In genomic region chr5:149486726-149487635, GRCh38 we compare ENCODE assay signal across 8 cellular contexts.
A peak's percentile ranks its signal among the peaks of the same experiment; 100 is the strongest.
DNase-seq lines count a peak whose midpoint lies in the region; ATAC-seq and TF ChIP-seq lines count a peak whose summit lies in the region.

No MANE protein-coding gene starts in this region.

- TF ChIP-seq CTCF in fibroblast of pulmonary artery (IDR thresholded peaks at IDR 0.05; ENCODE audit: low read length, missing control alignments), result no peak
- no peak for TF ChIP-seq CTCF in progenitor cell of endocrine pancreas (IDR thresholded peaks at IDR 0.05; ENCODE audit: unreplicated experiment)
- no peak for TF ChIP-seq CTCF in BE2C (IDR thresholded peaks at IDR 0.05; ENCODE audit: low read depth, low read length)

- H3K27ac Mint-ChIP-seq in progenitor cell of endocrine pancreas, result peak overlapping the region; percentile 37
- H3K27ac Mint-ChIP-seq in activated T-helper 17 cell treated with anti-CD3 and anti-CD28 coated beads, Interleukin-2, amount 50 U/mL, for 72 hours, result no peak overlapping the region

- no peaks in the 10 kb centered on the region for H3K9me3 ChIP-seq in BE2C

- no peaks in the 10 kb centered on the region for H3K36me3 Mint-ChIP-seq in progenitor cell of endocrine pancreas (ENCODE audit: insufficient read depth)
- no peaks in the 10 kb centered on the region for H3K36me3 Mint-ChIP-seq in activated T-helper 17 cell treated with anti-CD3 and anti-CD28 coated beads, Interleukin-2, amount 50 U/mL, for 72 hours (ENCODE audit: low read depth)

- DNase-seq in DMS 273 treated with DMSO at 0.1 percent for 48 hours (lab: John Stamatoyannopoulos, UW), result peak; percentile 42
- DNase-seq in fibroblast of pulmonary artery (ENCODE audit: low read depth), result peak; percentile 72
- DNase-seq in progenitor cell of endocrine pancreas (ENCODE audit: low spot score, unreplicated experiment), result no peak
- DNase-seq in BE2C, result no peak
- no peak for DNase-seq in activated CD4-positive, alpha-beta T cell treated with anti-CD3 and anti-CD28 coated beads for 4 hours
- DNase-seq in nucleus accumbens (lab: John Stamatoyannopoulos, UW), result no peak

- H3K4me3 ChIP-seq in fibroblast of pulmonary artery (replicated peaks; ENCODE audit: low read depth, low read length), result no peak overlapping the region
- no peak overlapping the region for H3K4me3 ChIP-seq in BE2C (ENCODE audit: low read depth, low read length)

- no peaks in the 10 kb centered on the region for H3K27me3 Mint-ChIP-seq in progenitor cell of endocrine pancreas
- peaks cover 2% of the 10 kb centered on the region for H3K27me3 Mint-ChIP-seq in activated T-helper 17 cell treated with anti-CD3 and anti-CD28 coated beads, Interleukin-2, amount 50 U/mL, for 72 hours

- peaks cover 7% of the 10 kb centered on the region for H3K27me3 ChIP-seq in BE2C

- peak; percentile 50 for ATAC-seq in SK-N-SH treated with all-trans-retinoic acid at 6 μM for 48 hours
- no peak for ATAC-seq in activated T-helper 17 cell treated with anti-CD3 and anti-CD28 coated beads, Interleukin-2, amount 50 U/mL, for 72 hours (replicated peaks)

- H3K36me3 ChIP-seq in BE2C, result no peaks in the 10 kb centered on the region

- no peak overlapping the region for H3K4me3 Mint-ChIP-seq in progenitor cell of endocrine pancreas (ENCODE audit: low read depth)
- no peak overlapping the region for H3K4me3 Mint-ChIP-seq in activated T-helper 17 cell treated with anti-CD3 and anti-CD28 coated beads, Interleukin-2, amount 50 U/mL, for 72 hours

- H3K4me1 Mint-ChIP-seq in progenitor cell of endocrine pancreas (ENCODE audit: low read depth), result peaks cover 8% of the 10 kb centered on the region
- H3K4me1 Mint-ChIP-seq in activated T-helper 17 cell treated with anti-CD3 and anti-CD28 coated beads, Interleukin-2, amount 50 U/mL, for 72 hours, result peaks cover 6% of the 10 kb centered on the region

- H3K9me3 Mint-ChIP-seq in progenitor cell of endocrine pancreas (ENCODE audit: low read depth), result no peaks in the 10 kb centered on the region
- no peaks in the 10 kb centered on the region for H3K9me3 Mint-ChIP-seq in activated T-helper 17 cell treated with anti-CD3 and anti-CD28 coated beads, Interleukin-2, amount 50 U/mL, for 72 hours

- peaks cover 4% of the 10 kb centered on the region; the same call in 1 of the 2 replicates for H3K4me1 ChIP-seq in BE2C

TF ChIP-seq in SK-N-SH treated with all-trans-retinoic acid at 6 μM for 48 hours, 23 proteins besides CTCF, POLR2A, EP300 and RAD21:
- TF ChIP-seq, protein P1, sequence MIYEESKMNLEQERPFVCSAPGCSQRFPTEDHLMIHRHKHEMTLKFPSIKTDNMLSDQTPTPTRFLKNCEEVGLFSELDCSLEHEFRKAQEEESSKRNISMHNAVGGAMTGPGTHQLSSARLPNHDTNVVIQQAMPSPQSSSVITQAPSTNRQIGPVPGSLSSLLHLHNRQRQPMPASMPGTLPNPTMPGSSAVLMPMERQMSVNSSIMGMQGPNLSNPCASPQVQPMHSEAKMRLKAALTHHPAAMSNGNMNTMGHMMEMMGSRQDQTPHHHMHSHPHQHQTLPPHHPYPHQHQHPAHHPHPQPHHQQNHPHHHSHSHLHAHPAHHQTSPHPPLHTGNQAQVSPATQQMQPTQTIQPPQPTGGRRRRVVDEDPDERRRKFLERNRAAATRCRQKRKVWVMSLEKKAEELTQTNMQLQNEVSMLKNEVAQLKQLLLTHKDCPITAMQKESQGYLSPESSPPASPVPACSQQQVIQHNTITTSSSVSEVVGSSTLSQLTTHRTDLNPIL (CRISPR knock-in tag; IDR thresholded peaks at IDR 0.05; ENCODE audit: low read depth), result no peak
- TF ChIP-seq OSR1 (CRISPR knock-in tag; IDR thresholded peaks at IDR 0.05) (no peak), ISL1 (CRISPR knock-in tag; IDR thresholded peaks at IDR 0.05) (no peak), RARB (CRISPR knock-in tag; IDR thresholded peaks at IDR 0.05) (no peak), SNAI2 (CRISPR knock-in tag; IDR thresholded peaks at IDR 0.05) (no peak), PPARA (CRISPR knock-in tag; IDR thresholded peaks at IDR 0.05; ENCODE audit: borderline replicate concordance) (no peak), ZNF565 (CRISPR knock-in tag; conservative IDR thresholded peaks at IDR 0.05; ENCODE audit: low read depth) (no peak), ZNF8 (CRISPR knock-in tag; IDR thresholded peaks at IDR 0.05) (no peak), ZNF70 (CRISPR knock-in tag; IDR thresholded peaks at IDR 0.05) (no peak), ARNTL (CRISPR knock-in tag; IDR thresholded peaks at IDR 0.05; ENCODE audit: borderline replicate concordance, low read depth) (no peak), TOX (CRISPR knock-in tag; IDR thresholded peaks at IDR 0.05; ENCODE audit: borderline replicate concordance) (no peak), CSDC2 (CRISPR knock-in tag; IDR thresholded peaks at IDR 0.05) (no peak), ZFP3 (CRISPR knock-in tag; IDR thresholded peaks at IDR 0.05) (no peak), CSRNP3 (CRISPR knock-in tag; IDR thresholded peaks at IDR 0.05) (no peak), TCF4 (CRISPR knock-in tag; IDR thresholded peaks at IDR 0.05; ENCODE audit: borderline replicate concordance) (no peak), ESRRG (CRISPR knock-in tag; IDR thresholded peaks at IDR 0.05) (no peak), ZFP30 (CRISPR knock-in tag; IDR thresholded peaks at IDR 0.05) (no peak), PATZ1 (CRISPR knock-in tag; IDR thresholded peaks at IDR 0.05; ENCODE audit: borderline replicate concordance) (no peak)
- TF ChIP-seq, protein P2, sequence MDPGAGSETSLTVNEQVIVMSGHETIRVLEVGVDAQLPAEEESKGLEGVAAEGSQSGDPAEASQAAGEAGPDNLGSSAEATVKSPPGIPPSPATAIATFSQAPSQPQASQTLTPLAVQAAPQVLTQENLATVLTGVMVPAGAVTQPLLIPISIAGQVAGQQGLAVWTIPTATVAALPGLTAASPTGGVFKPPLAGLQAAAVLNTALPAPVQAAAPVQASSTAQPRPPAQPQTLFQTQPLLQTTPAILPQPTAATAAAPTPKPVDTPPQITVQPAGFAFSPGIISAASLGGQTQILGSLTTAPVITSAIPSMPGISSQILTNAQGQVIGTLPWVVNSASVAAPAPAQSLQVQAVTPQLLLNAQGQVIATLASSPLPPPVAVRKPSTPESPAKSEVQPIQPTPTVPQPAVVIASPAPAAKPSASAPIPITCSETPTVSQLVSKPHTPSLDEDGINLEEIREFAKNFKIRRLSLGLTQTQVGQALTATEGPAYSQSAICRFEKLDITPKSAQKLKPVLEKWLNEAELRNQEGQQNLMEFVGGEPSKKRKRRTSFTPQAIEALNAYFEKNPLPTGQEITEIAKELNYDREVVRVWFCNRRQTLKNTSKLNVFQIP (CRISPR knock-in tag; IDR thresholded peaks at IDR 0.05; ENCODE audit: borderline replicate concordance, low read depth), result no peak
- TF ChIP-seq, protein P3, sequence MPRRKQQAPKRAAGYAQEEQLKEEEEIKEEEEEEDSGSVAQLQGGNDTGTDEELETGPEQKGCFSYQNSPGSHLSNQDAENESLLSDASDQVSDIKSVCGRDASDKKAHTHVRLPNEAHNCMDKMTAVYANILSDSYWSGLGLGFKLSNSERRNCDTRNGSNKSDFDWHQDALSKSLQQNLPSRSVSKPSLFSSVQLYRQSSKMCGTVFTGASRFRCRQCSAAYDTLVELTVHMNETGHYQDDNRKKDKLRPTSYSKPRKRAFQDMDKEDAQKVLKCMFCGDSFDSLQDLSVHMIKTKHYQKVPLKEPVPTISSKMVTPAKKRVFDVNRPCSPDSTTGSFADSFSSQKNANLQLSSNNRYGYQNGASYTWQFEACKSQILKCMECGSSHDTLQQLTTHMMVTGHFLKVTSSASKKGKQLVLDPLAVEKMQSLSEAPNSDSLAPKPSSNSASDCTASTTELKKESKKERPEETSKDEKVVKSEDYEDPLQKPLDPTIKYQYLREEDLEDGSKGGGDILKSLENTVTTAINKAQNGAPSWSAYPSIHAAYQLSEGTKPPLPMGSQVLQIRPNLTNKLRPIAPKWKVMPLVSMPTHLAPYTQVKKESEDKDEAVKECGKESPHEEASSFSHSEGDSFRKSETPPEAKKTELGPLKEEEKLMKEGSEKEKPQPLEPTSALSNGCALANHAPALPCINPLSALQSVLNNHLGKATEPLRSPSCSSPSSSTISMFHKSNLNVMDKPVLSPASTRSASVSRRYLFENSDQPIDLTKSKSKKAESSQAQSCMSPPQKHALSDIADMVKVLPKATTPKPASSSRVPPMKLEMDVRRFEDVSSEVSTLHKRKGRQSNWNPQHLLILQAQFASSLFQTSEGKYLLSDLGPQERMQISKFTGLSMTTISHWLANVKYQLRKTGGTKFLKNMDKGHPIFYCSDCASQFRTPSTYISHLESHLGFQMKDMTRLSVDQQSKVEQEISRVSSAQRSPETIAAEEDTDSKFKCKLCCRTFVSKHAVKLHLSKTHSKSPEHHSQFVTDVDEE (CRISPR knock-in tag; IDR thresholded peaks at IDR 0.05), result no peak

Comparison
In these comparisons a context has a peak if more than half of its experiments do, and no peak if none do; other contexts are left out.
1. DNase-seq: peak in DMS 273 treated with DMSO at 0.1 percent for 48 hours (single experiment) and fibroblast of pulmonary artery (single experiment); none in progenitor cell of endocrine pancreas (single experiment), BE2C (single experiment), activated CD4-positive, alpha-beta T cell treated with anti-CD3 and anti-CD28 coated beads for 4 hours (0 of 2) and nucleus accumbens (0 of 56).